Comparison of ENCODE assay signal across 16 cellular contexts in genomic region chr14:100160534-100160916, GRCh38. TPM values are rescaled to one million over a fixed set of nuclear protein-coding genes. Genes with fewer than 3 reads are reported as not detected.
DNase-seq lines count a peak whose midpoint lies in the region; ATAC-seq and TF ChIP-seq lines count a peak whose summit lies in the region.
"Had no signal": no experiment of that assay in that cellular context is flagged by ENCODE, and none has a peak within 500 bp of the region (broad histone marks: within the 10 kb centered on the region; RNA-seq: fewer than 3 reads in every experiment).

No MANE protein-coding gene starts in this region.

- peaks cover 83% of the 10 kb centered on the region for H3K27me3 Mint-ChIP-seq in activated naive CD4-positive, alpha-beta T cell treated with anti-CD3 and anti-CD28 coated beads, Interleukin-2, amount 10 ng/mL, durations not matched to agents 7 days and 5 days
- H3K27me3 Mint-ChIP-seq in activated naive CD4-positive, alpha-beta T cell treated with anti-CD3 and anti-CD28 coated beads for 36 hours (ENCODE audit: low read depth) = peaks cover 21% of the 10 kb centered on the region
- H3K27me3 Mint-ChIP-seq in Caco-2 (ENCODE audit: insufficient read depth, unreplicated experiment) (no peaks in the 10 kb centered on the region), WTC11 (ENCODE audit: low read depth) (peaks cover 76% of the 10 kb centered on the region), nephron progenitor cell (ENCODE audit: low read depth, poor library complexity) (peaks cover 96% of the 10 kb centered on the region)
- peaks cover 4 to 49% (median 7%) of the 10 kb centered on the region in 5 donors for H3K27me3 Mint-ChIP-seq in naive thymus-derived CD4-positive, alpha-beta T cell
- H3K27me3 Mint-ChIP-seq in CD4-positive, alpha-beta T cell = peaks cover 19% of the 10 kb centered on the region

- no peaks in the 10 kb centered on the region; the same call in 1 of the 2 replicates for H3K27me3 ChIP-seq in Caco-2 (replicated peaks; ENCODE audit: control insufficient read depth, insufficient read depth, low read length)
- no peaks in the 10 kb centered on the region for H3K27me3 ChIP-seq in naive thymus-derived CD4-positive, alpha-beta T cell (ENCODE audit: control insufficient read depth in 2 of 2, insufficient read depth in 2 of 2, low read length in 2 of 2)
- H3K27me3 ChIP-seq in CD4-positive, alpha-beta T cell (ENCODE audit: control insufficient read depth, insufficient read depth, low read length) = peaks cover 21% of the 10 kb centered on the region

- peaks cover 5% of the 10 kb centered on the region for H3K4me1 Mint-ChIP-seq in activated naive CD4-positive, alpha-beta T cell treated with anti-CD3 and anti-CD28 coated beads, Interleukin-2, amount 10 ng/mL, durations not matched to agents 7 days and 5 days
- H3K4me1 Mint-ChIP-seq in activated naive CD4-positive, alpha-beta T cell treated with anti-CD3 and anti-CD28 coated beads for 36 hours (ENCODE audit: low read depth) = peaks cover 2% of the 10 kb centered on the region
- H3K4me1 Mint-ChIP-seq in Caco-2 (ENCODE audit: low read depth, unreplicated experiment) (no peaks in the 10 kb centered on the region), WTC11 (peaks cover 9% of the 10 kb centered on the region; the same call in 1 of the 2 replicates), nephron progenitor cell (peaks cover 24% of the 10 kb centered on the region)
- peaks cover 0 to 9% (median 0%) of the 10 kb centered on the region in 7 donors for H3K4me1 Mint-ChIP-seq in naive thymus-derived CD4-positive, alpha-beta T cell
- no peaks in the 10 kb centered on the region for H3K4me1 Mint-ChIP-seq in CD4-positive, alpha-beta T cell (ENCODE audit: low read depth)

- intact Hi-C loops in activated naive CD4-positive, alpha-beta T cell treated with anti-CD3 and anti-CD28 coated beads for 36 hours (cut with micrococcal nuclease) = no loop called here
- intact Hi-C loops in Caco-2 (cut with micrococcal nuclease; ENCODE audit: unreplicated experiment) = no loop called here
- intact Hi-C loops in naive thymus-derived CD4-positive, alpha-beta T cell (cut with micrococcal nuclease) = no loop called here
- intact Hi-C loops in CD4-positive, alpha-beta T cell (cut with DNase I, micrococcal nuclease) = no loop called here

- H3K4me1 ChIP-seq in Caco-2 = peaks cover 13% of the 10 kb centered on the region; the same call in 1 of the 2 replicates
- no peaks in the 10 kb centered on the region for H3K4me1 ChIP-seq in naive thymus-derived CD4-positive, alpha-beta T cell (ENCODE audit: control insufficient read depth in 2 of 2, insufficient read depth in 2 of 2, low read length in 2 of 2)

- POLR2A ChIA-PET in Caco-2 (lab: Charles Lee) = no interaction called here
- POLR2A ChIA-PET in WTC11 (lab: Charles Lee) = no interaction called here
- POLR2A ChIA-PET in naive thymus-derived CD4-positive, alpha-beta T cell (lab: Charles Lee) = interaction anchor here (0.9 kb wide), 1 partner anchor 216 kb away, joined by 3 read pairs; no protein-coding TSS in a partner anchor
- POLR2A ChIA-PET in CD4-positive, alpha-beta T cell (lab: Charles Lee) = no interaction called here

- DNase-seq in activated naive CD4-positive, alpha-beta T cell treated with anti-CD3 and anti-CD28 coated beads, Interleukin-2, amount 10 ng/mL, durations not matched to agents 7 days and 5 days = no peak
- DNase-seq in activated naive CD4-positive, alpha-beta T cell treated with anti-CD3 and anti-CD28 coated beads for 36 hours = no peak
- DNase-seq in Caco-2 (no peak), WTC11 (ENCODE audit: low spot score) (no peak), nephron progenitor cell (no peak)
- no peak for DNase-seq in naive thymus-derived CD4-positive, alpha-beta T cell
- DNase-seq in CD4-positive, alpha-beta T cell = no peak
- DNase-seq: CD8-positive, alpha-beta memory T cell; DMS 273 treated with DMSO at 0.1 percent for 48 hours; Kasumi-1; NCI-H1105 treated with DMSO at 0.1 percent for 48 hours; NCI-H187; NCI-H774; SHP77 treated with DMSO at 0.1 percent for 48 hours had no signal

- H3K36me3 Mint-ChIP-seq in activated naive CD4-positive, alpha-beta T cell treated with anti-CD3 and anti-CD28 coated beads, Interleukin-2, amount 10 ng/mL, durations not matched to agents 7 days and 5 days = no peaks in the 10 kb centered on the region
- H3K36me3 Mint-ChIP-seq in activated naive CD4-positive, alpha-beta T cell treated with anti-CD3 and anti-CD28 coated beads for 36 hours (ENCODE audit: low read depth) = no peaks in the 10 kb centered on the region
- no peaks in the 10 kb centered on the region for H3K36me3 Mint-ChIP-seq in Caco-2 (ENCODE audit: insufficient read depth, unreplicated experiment)
- no peaks in the 10 kb centered on the region for H3K36me3 Mint-ChIP-seq in WTC11
- no peaks in the 10 kb centered on the region for H3K36me3 Mint-ChIP-seq in naive thymus-derived CD4-positive, alpha-beta T cell
- no peaks in the 10 kb centered on the region for H3K36me3 Mint-ChIP-seq in nephron progenitor cell (ENCODE audit: low read depth)
- H3K36me3 Mint-ChIP-seq in CD4-positive, alpha-beta T cell (ENCODE audit: low read depth) = no peaks in the 10 kb centered on the region
- H3K36me3 Mint-ChIP-seq: CD8-positive, alpha-beta memory T cell had no signal

- ATAC-seq in WTC11 = no peak
- ATAC-seq in naive thymus-derived CD4-positive, alpha-beta T cell = no peak
- no peak for ATAC-seq in CD4-positive, alpha-beta T cell (ENCODE audit: poor library complexity)
- ATAC-seq: Panc1 had no signal

- peak overlapping the region; percentile 43 for H3K4me3 Mint-ChIP-seq in activated naive CD4-positive, alpha-beta T cell treated with anti-CD3 and anti-CD28 coated beads, Interleukin-2, amount 10 ng/mL, durations not matched to agents 7 days and 5 days
- no peak overlapping the region for H3K4me3 Mint-ChIP-seq in activated naive CD4-positive, alpha-beta T cell treated with anti-CD3 and anti-CD28 coated beads for 36 hours
- H3K4me3 Mint-ChIP-seq in Caco-2 (ENCODE audit: unreplicated experiment) (peak overlapping the region; percentile 69), WTC11 (peak overlapping the region; percentile 66), nephron progenitor cell (no peak overlapping the region)
- H3K4me3 Mint-ChIP-seq in naive thymus-derived CD4-positive, alpha-beta T cell = peak overlapping the region in 8 of 10 donors; percentile 25 to 77 (median 63)
- H3K4me3 Mint-ChIP-seq in CD4-positive, alpha-beta T cell = no peak overlapping the region

- H3K9me3 ChIP-seq in Caco-2 = no peaks in the 10 kb centered on the region
- no peaks in the 10 kb centered on the region for H3K9me3 ChIP-seq in naive thymus-derived CD4-positive, alpha-beta T cell (ENCODE audit: control insufficient read depth in 2 of 3, low read length in 3 of 3)
- H3K9me3 ChIP-seq in CD4-positive, alpha-beta T cell (ENCODE audit: control insufficient read depth, low read length) = no peaks in the 10 kb centered on the region
- H3K9me3 ChIP-seq: A549 had no signal

- CTCF ChIA-PET in activated naive CD4-positive, alpha-beta T cell treated with anti-CD3 and anti-CD28 coated beads, Interleukin-2, amount 10 ng/mL, durations not matched to agents 7 days and 5 days (lab: Charles Lee) = interaction anchor here (1.5 kb wide), 1 partner anchor 32 kb away, joined by 7 read pairs; no protein-coding TSS in a partner anchor
- CTCF ChIA-PET in activated naive CD4-positive, alpha-beta T cell treated with anti-CD3 and anti-CD28 coated beads for 36 hours (lab: Charles Lee) = no interaction called here
- CTCF ChIA-PET in Caco-2 (lab: Charles Lee) (no interaction called here), WTC11 (lab: Charles Lee) (interaction anchor here (0.6 to 2.5 kb wide), 5 partner anchors 12 to 189 kb away, joined by 3 to 31 read pairs (median 4); no protein-coding TSS in a partner anchor)
- CTCF ChIA-PET in naive thymus-derived CD4-positive, alpha-beta T cell (lab: Charles Lee) = no interaction called here
- CTCF ChIA-PET in CD4-positive, alpha-beta T cell (lab: Charles Lee) = interaction anchor here (2.0 kb wide), 1 partner anchor 32 kb away, joined by 8 read pairs; no protein-coding TSS in a partner anchor

- H3K27ac Mint-ChIP-seq in activated naive CD4-positive, alpha-beta T cell treated with anti-CD3 and anti-CD28 coated beads, Interleukin-2, amount 10 ng/mL, durations not matched to agents 7 days and 5 days = no peak overlapping the region
- no peak overlapping the region for H3K27ac Mint-ChIP-seq in activated naive CD4-positive, alpha-beta T cell treated with anti-CD3 and anti-CD28 coated beads for 36 hours
- H3K27ac Mint-ChIP-seq in Caco-2 (ENCODE audit: unreplicated experiment) = no peak overlapping the region
- no peak overlapping the region for H3K27ac Mint-ChIP-seq in WTC11
- H3K27ac Mint-ChIP-seq in naive thymus-derived CD4-positive, alpha-beta T cell = no peak overlapping the region
- no peak overlapping the region for H3K27ac Mint-ChIP-seq in nephron progenitor cell
- no peak overlapping the region for H3K27ac Mint-ChIP-seq in CD4-positive, alpha-beta T cell
- H3K27ac Mint-ChIP-seq: CD8-positive, alpha-beta memory T cell had no signal

- TF ChIP-seq CTCF in Caco-2 (IDR thresholded peaks at IDR 0.05; ENCODE audit: insufficient read depth in 1 of 2, low read depth in 1 of 2, low read length in 1 of 2, severe bottlenecking in 1 of 2, unreplicated experiment in 1 of 2) = no peak
- TF ChIP-seq CTCF in WTC11 (IDR thresholded peaks at IDR 0.05) = no peak
- no peak for TF ChIP-seq CTCF in nephron progenitor cell (IDR thresholded peaks at IDR 0.05)
- no peak for TF ChIP-seq CTCF in CD4-positive, alpha-beta T cell (IDR thresholded peaks at IDR 0.05)

- no peaks in the 10 kb centered on the region for H3K9me3 Mint-ChIP-seq in activated naive CD4-positive, alpha-beta T cell treated with anti-CD3 and anti-CD28 coated beads, Interleukin-2, amount 10 ng/mL, durations not matched to agents 7 days and 5 days
- no peaks in the 10 kb centered on the region for H3K9me3 Mint-ChIP-seq in activated naive CD4-positive, alpha-beta T cell treated with anti-CD3 and anti-CD28 coated beads for 36 hours
- H3K9me3 Mint-ChIP-seq in Caco-2 (ENCODE audit: unreplicated experiment) = no peaks in the 10 kb centered on the region
- H3K9me3 Mint-ChIP-seq in WTC11 = no peaks in the 10 kb centered on the region
- peaks cover 0 to 2% (median 0%) of the 10 kb centered on the region in 11 donors for H3K9me3 Mint-ChIP-seq in naive thymus-derived CD4-positive, alpha-beta T cell
- no peaks in the 10 kb centered on the region for H3K9me3 Mint-ChIP-seq in nephron progenitor cell
- no peaks in the 10 kb centered on the region for H3K9me3 Mint-ChIP-seq in CD4-positive, alpha-beta T cell
- H3K9me3 Mint-ChIP-seq: CD8-positive, alpha-beta memory T cell had no signal

- H3K36me3 ChIP-seq in Caco-2 (ENCODE audit: control insufficient read depth, insufficient read depth, low read length) = no peaks in the 10 kb centered on the region
- no peaks in the 10 kb centered on the region for H3K36me3 ChIP-seq in naive thymus-derived CD4-positive, alpha-beta T cell (ENCODE audit: control insufficient read depth in 2 of 3, insufficient read depth in 3 of 3, low read length in 3 of 3)

- no peak overlapping the region for H3K27ac ChIP-seq in naive thymus-derived CD4-positive, alpha-beta T cell (ENCODE audit: low read depth, low read length)
- H3K27ac ChIP-seq in CD4-positive, alpha-beta T cell (ENCODE audit: low read depth, low read length) = no peak overlapping the region

- H3K4me3 ChIP-seq in Caco-2 (ENCODE audit: low read depth, low read length) = no peak overlapping the region
- H3K4me3 ChIP-seq in naive thymus-derived CD4-positive, alpha-beta T cell (ENCODE audit: low read length) = no peak overlapping the region

- no TSS peak for BruUV-seq in Caco-2 (replicated peaks; lab: Mats Ljungman, UMichigan)

RNA-seq across cellular contexts. Expression of gene DEGS2, which starts 1.1 kb away (rescaled TPM):
- total RNA-seq in activated naive CD4-positive, alpha-beta T cell treated with anti-CD3 and anti-CD28 coated beads for 36 hours = under 1 TPM; 0.52 to 0.99 TPM
- total RNA-seq in Caco-2 (2022) = 3.8 and 5.1 TPM in 2 replicates
- 0.53 to 1.6 TPM (median 0.55 TPM) in 3 replicates for total RNA-seq in WTC11 (2021)
- 1 to 10 TPM in 1 of 5 experiments, under 1 TPM in 3, not detected in 1; 0.19 to 1.0 (median 0.32) TPM for total RNA-seq in naive thymus-derived CD4-positive, alpha-beta T cell
- 1 to 10 TPM in 1 of 2 donors, under 1 TPM in 1; 0.51 to 1.0 TPM for polyA plus RNA-seq in naive thymus-derived CD4-positive, alpha-beta T cell
- under 1 TPM in 1 of 2 experiments, not detected in 1; 0.11 TPM for total RNA-seq in CD4-positive, alpha-beta T cell

Comparison
In these comparisons a context has a peak if more than half of its experiments do, and no peak if none do; other contexts are left out.
1. H3K4me3 Mint-ChIP-seq: peak in activated naive CD4-positive, alpha-beta T cell treated with anti-CD3 and anti-CD28 coated beads, Interleukin-2, amount 10 ng/mL, durations not matched to agents 7 days and 5 days (single experiment), Caco-2 (single experiment), WTC11 (single experiment) and naive thymus-derived CD4-positive, alpha-beta T cell (8 of 10); none in activated naive CD4-positive, alpha-beta T cell treated with anti-CD3 and anti-CD28 coated beads for 36 hours (single experiment), nephron progenitor cell (single experiment) and CD4-positive, alpha-beta T cell (single experiment).
2. CTCF ChIA-PET loops: an anchor here in activated naive CD4-positive, alpha-beta T cell treated with anti-CD3 and anti-CD28 coated beads, Interleukin-2, amount 10 ng/mL, durations not matched to agents 7 days and 5 days (1.5 kb wide), WTC11 (0.6 to 2.5 kb wide) and CD4-positive, alpha-beta T cell (2.0 kb wide); none called in activated naive CD4-positive, alpha-beta T cell treated with anti-CD3 and anti-CD28 coated beads for 36 hours, Caco-2 and naive thymus-derived CD4-positive, alpha-beta T cell.